In genomic region chr3:40913641-40914040, GRCh38 we compare ENCODE assay signal across 1 cellular context.
TF ChIP-seq lines count a peak whose summit lies in the region.

No MANE protein-coding gene starts in this region.

TF ChIP-seq in GM12878, 131 proteins besides CTCF, POLR2A, EP300 and RAD21 (continued from another document):
- TF ChIP-seq E2F4 (IDR thresholded peaks at IDR 0.05; ENCODE audit: low read depth, low read length) (no peak), MEF2A (IDR thresholded peaks at IDR 0.05; ENCODE audit: insufficient read depth, low read depth, low read length) (no peak), RFX5 (IDR thresholded peaks at IDR 0.05; ENCODE audit: low read depth, low read length) (no peak), KLF5 (IDR thresholded peaks at IDR 0.05; ENCODE audit: partially characterized antibody) (no peak), NR2C2 (IDR thresholded peaks at IDR 0.05; ENCODE audit: borderline replicate concordance, control insufficient read depth, insufficient read length, low read depth) (no peak), CHD4 (IDR thresholded peaks at IDR 0.05) (no peak), CREM (IDR thresholded peaks at IDR 0.05; ENCODE audit: low read depth) (no peak)
